ENCODE assay signal across 8 cellular contexts in genomic region chr2:157497603-157498314, GRCh38. TPM values are rescaled to one million over a fixed set of nuclear protein-coding genes. Genes with fewer than 3 reads are reported as not detected.
DNase-seq lines count a peak whose midpoint lies in the region; ATAC-seq, FAIRE-seq and TF ChIP-seq lines count a peak whose summit lies in the region.

No MANE protein-coding gene starts in this region.

- intact Hi-C loops in MCF 10A (cut with micrococcal nuclease) (loop anchor here (1.0 to 10.0 kb wide), 3 partner anchors 95 to 1257 kb away; no protein-coding TSS in a partner anchor), breast epithelium (cut with DNase I; ENCODE audit: low total_unique reads) (no loop called here), endothelial cell of umbilical vein (cut with micrococcal nuclease) (loop anchor here (1.0 kb wide), 2 partner anchors 280 to 513 kb away; no protein-coding TSS in a partner anchor), aorta (cut with DNase I) (loop anchor here (5.0 to 10.0 kb wide), 3 partner anchors 173 to 515 kb away; partner anchors contain the start of gene ERMN (in 1 of the 2))
- intact Hi-C loops in naive thymus-derived CD4-positive, alpha-beta T cell (cut with micrococcal nuclease), result loop anchor here (1.0 to 10.0 kb wide), 11 partner anchors 95 to 1257 kb away; partner anchors contain the start of genes ACVR1C (in 1 of the 2), CCDC148 (in 1 of the 2) and PKP4 (in 1 of the 2)

- no peaks in the 10 kb centered on the region for H3K36me3 ChIP-seq in breast epithelium
- no peaks in the 10 kb centered on the region for H3K36me3 ChIP-seq in endothelial cell of umbilical vein (ENCODE audit: control insufficient read depth in 2 of 2, extremely low read depth in 1 of 2, insufficient read depth in 2 of 2, low read length in 2 of 2)
- no peaks in the 10 kb centered on the region for H3K36me3 ChIP-seq in naive thymus-derived CD4-positive, alpha-beta T cell (ENCODE audit: control insufficient read depth in 2 of 3, insufficient read depth in 3 of 3, low read length in 3 of 3)
- H3K36me3 ChIP-seq in aorta (ENCODE audit: control insufficient read depth in 1 of 2, insufficient read depth in 2 of 2, low read length in 1 of 2), result no peaks in the 10 kb centered on the region

- TF ChIP-seq CTCF in MCF 10A (IDR thresholded peaks at IDR 0.05; ENCODE audit: unreplicated experiment) (peak; percentile 63), breast epithelium (IDR thresholded peaks at IDR 0.05) (peak in 1 of 3 donors; percentile 35), endothelial cell of umbilical vein (IDR thresholded peaks at IDR 0.05; ENCODE audit: extremely low read depth in 1 of 2, insufficient read depth in 1 of 2, low read depth in 1 of 2, low read length in 2 of 2) (peak; percentile 53 to 63)

- H3K79me2 ChIP-seq in endothelial cell of umbilical vein (ENCODE audit: control insufficient read depth, insufficient read depth, low read length), result no peaks in the 10 kb centered on the region

- H3K9me3 Mint-ChIP-seq in MCF 10A (ENCODE audit: unreplicated experiment), result no peaks in the 10 kb centered on the region
- peaks cover 0 to 2% (median 0%) of the 10 kb centered on the region in 11 donors for H3K9me3 Mint-ChIP-seq in naive thymus-derived CD4-positive, alpha-beta T cell

- CTCF ChIA-PET in MCF 10A (lab: Yijun Ruan, JAX) (interaction anchor here (0.6 to 1.8 kb wide), 20 partner anchors 9 to 1238 kb away, joined by 3 to 8 read pairs (median 4); no protein-coding TSS in a partner anchor), endothelial cell of umbilical vein (lab: Charles Lee) (interaction anchor here (1.1 to 1.4 kb wide), 4 partner anchors 510 to 1245 kb away, joined by 3 to 5 read pairs (median 4); no protein-coding TSS in a partner anchor)
- CTCF ChIA-PET in naive thymus-derived CD4-positive, alpha-beta T cell (lab: Charles Lee), result interaction anchor here (0.6 to 1.9 kb wide), 11 partner anchors 9 to 1404 kb away, joined by 3 to 11 read pairs (median 4); partner anchors contain the start of genes ACVR1C and ERMN

- H3K27ac Mint-ChIP-seq in MCF 10A (ENCODE audit: low read depth, unreplicated experiment), result no peak overlapping the region
- H3K27ac Mint-ChIP-seq in naive thymus-derived CD4-positive, alpha-beta T cell, result peak overlapping the region in 1 of 9 donors; percentile 29

- POLR2A ChIA-PET in MCF 10A (lab: Yijun Ruan, JAX) (interaction anchor here (0.5 kb wide), 1 partner anchor 55 kb away, joined by 3 read pairs; no protein-coding TSS in a partner anchor), endothelial cell of umbilical vein (lab: Charles Lee) (no interaction called here)
- POLR2A ChIA-PET in naive thymus-derived CD4-positive, alpha-beta T cell (lab: Charles Lee), result interaction anchor here (0.7 to 1.2 kb wide), 4 partner anchors 55 to 195 kb away, joined by 3 read pairs; no protein-coding TSS in a partner anchor

- dilution Hi-C loops in endothelial cell of umbilical vein (cut with MboI; ENCODE audit: extremely low pct_ligation_motif_present, low sequenced_read_pairs), result no loop called here

- peak; percentile 54 for DNase-seq in MCF 10A (ENCODE audit: unreplicated experiment)
- no peak for DNase-seq in breast epithelium (ENCODE audit: low spot score in 2 of 2)
- DNase-seq in H4 (ENCODE audit: low spot score), result peak; percentile 70
- peak; percentile 49 for DNase-seq in LHCN-M2 (ENCODE audit: low read depth)
- peak; percentile 79 for DNase-seq in RKO (ENCODE audit: low spot score)
- DNase-seq in endothelial cell of umbilical vein (ENCODE audit: low read depth, low spot score), result peak; percentile 36
- DNase-seq in naive thymus-derived CD4-positive, alpha-beta T cell, result peak in 7 of 9 donors; percentile 13 to 61 (median 49)
- DNase-seq in aorta, result no peak

- H3K9ac ChIP-seq in endothelial cell of umbilical vein (replicated peaks; ENCODE audit: extremely low read depth, insufficient read depth, low read length), result no peak overlapping the region

- BruUV-seq in MCF 10A (replicated peaks; lab: Mats Ljungman, UMichigan), result no TSS peak
- no TSS peak for BruUV-seq in endothelial cell of umbilical vein (replicated peaks; lab: Mats Ljungman, UMichigan)

- H3K27me3 ChIP-seq in breast epithelium (no peaks in the 10 kb centered on the region), endothelial cell of umbilical vein (ENCODE audit: control insufficient read depth in 2 of 2, insufficient read depth in 2 of 2, low read length in 2 of 2) (peaks cover 0 to 3% of the 10 kb centered on the region in 2 experiments), aorta (ENCODE audit: control insufficient read depth in 1 of 2, insufficient read depth in 2 of 2, low read length in 1 of 2) (no peaks in the 10 kb centered on the region)
- H3K27me3 ChIP-seq in naive thymus-derived CD4-positive, alpha-beta T cell (ENCODE audit: control insufficient read depth in 2 of 2, insufficient read depth in 2 of 2, low read length in 2 of 2), result no peaks in the 10 kb centered on the region

- H3K9me3 ChIP-seq in breast epithelium (no peaks in the 10 kb centered on the region), endothelial cell of umbilical vein (replicated peaks; ENCODE audit: control insufficient read depth, insufficient read depth, low read length) (no peaks in the 10 kb centered on the region), aorta (ENCODE audit: control insufficient read depth, low read length) (no peaks in the 10 kb centered on the region)
- H3K9me3 ChIP-seq in naive thymus-derived CD4-positive, alpha-beta T cell (ENCODE audit: control insufficient read depth in 2 of 3, low read length in 3 of 3), result no peaks in the 10 kb centered on the region

- TF ChIP-seq POLR2A in breast epithelium (IDR thresholded peaks at IDR 0.05) (no peak), endothelial cell of umbilical vein (IDR thresholded peaks at IDR 0.05; ENCODE audit: low read depth, low read length) (no peak)

- no peaks in the 10 kb centered on the region for H4K20me1 ChIP-seq in endothelial cell of umbilical vein (replicated peaks; ENCODE audit: control insufficient read depth, extremely low read depth, insufficient read depth, low read length)

- H3K4me1 ChIP-seq in breast epithelium (no peaks in the 10 kb centered on the region), endothelial cell of umbilical vein (ENCODE audit: control insufficient read depth, extremely low read depth, insufficient read depth, low read length) (no peaks in the 10 kb centered on the region), aorta (ENCODE audit: control insufficient read depth in 1 of 2, insufficient read depth in 2 of 2, low read length in 2 of 2) (no peaks in the 10 kb centered on the region)
- peaks cover 0 to 8% of the 10 kb centered on the region in 2 donors for H3K4me1 ChIP-seq in naive thymus-derived CD4-positive, alpha-beta T cell (ENCODE audit: control insufficient read depth in 2 of 2, insufficient read depth in 2 of 2, low read length in 2 of 2)

- H3K4me1 Mint-ChIP-seq in MCF 10A (ENCODE audit: insufficient read depth, unreplicated experiment), result no peaks in the 10 kb centered on the region
- H3K4me1 Mint-ChIP-seq in naive thymus-derived CD4-positive, alpha-beta T cell, result peaks cover 8 to 40% (median 37%) of the 10 kb centered on the region in 7 donors

- no peak overlapping the region for H3K4me3 Mint-ChIP-seq in MCF 10A (ENCODE audit: unreplicated experiment)
- H3K4me3 Mint-ChIP-seq in naive thymus-derived CD4-positive, alpha-beta T cell, result no peak overlapping the region

- H3K4me3 ChIP-seq in breast epithelium (no peak overlapping the region), endothelial cell of umbilical vein (replicated peaks in 1 of 3; ENCODE audit: insufficient read depth in 1 of 3, low read depth in 1 of 3, low read length in 3 of 3) (no peak overlapping the region), aorta (ENCODE audit: low read length in 2 of 2) (no peak overlapping the region)
- no peak overlapping the region for H3K4me3 ChIP-seq in naive thymus-derived CD4-positive, alpha-beta T cell (ENCODE audit: low read length)

- no peak overlapping the region for H2AFZ ChIP-seq in endothelial cell of umbilical vein (ENCODE audit: low read depth, low read length)

- no peaks in the 10 kb centered on the region for H3K9me1 ChIP-seq in endothelial cell of umbilical vein (replicated peaks; ENCODE audit: control insufficient read depth, extremely low read depth, insufficient read depth, low read length)

- ATAC-seq in naive thymus-derived CD4-positive, alpha-beta T cell, result peak; percentile 94
- no peak for ATAC-seq in aorta (ENCODE audit: low FRiP score)

- H3K27me3 Mint-ChIP-seq in MCF 10A (ENCODE audit: insufficient read depth, unreplicated experiment), result no peaks in the 10 kb centered on the region
- no peaks in the 10 kb centered on the region for H3K27me3 Mint-ChIP-seq in naive thymus-derived CD4-positive, alpha-beta T cell

- FAIRE-seq in endothelial cell of umbilical vein (lab: Jason Lieb, UNC), result peak; percentile 87

- H3K27ac ChIP-seq in breast epithelium (no peak overlapping the region), endothelial cell of umbilical vein (ENCODE audit: insufficient read depth, low read depth, low read length) (no peak overlapping the region), aorta (ENCODE audit: low read depth in 1 of 2, low read length in 2 of 2) (no peak overlapping the region)
- H3K27ac ChIP-seq in naive thymus-derived CD4-positive, alpha-beta T cell (ENCODE audit: low read depth, low read length), result no peak overlapping the region

- 23 to 28% methylated on average over 7 of the region's 7 CpGs for WGBS in aorta, 2 donors

- no peaks in the 10 kb centered on the region for H3K36me3 Mint-ChIP-seq in MCF 10A (ENCODE audit: insufficient read depth, unreplicated experiment)
- H3K36me3 Mint-ChIP-seq in naive thymus-derived CD4-positive, alpha-beta T cell, result no peaks in the 10 kb centered on the region

- H3K4me2 ChIP-seq in endothelial cell of umbilical vein (ENCODE audit: insufficient read depth, low read length), result no peak overlapping the region

RNA-seq across cellular contexts. Expression of gene CYTIP, which starts 53.9 kb away (rescaled TPM):
- total RNA-seq in MCF 10A (2022) (0.19 TPM in 1 of 2 replicates, not detected in the other), breast epithelium (10 to 100 TPM; 11.5 to 18.7 (median 16.8) TPM), LHCN-M2 (2014; rRNA removed) (0.92 and 1.7 TPM in 2 replicates), endothelial cell of umbilical vein (not detected in 2 replicates), aorta (10 to 100 TPM in 1 of 2 donors, 1 to 10 TPM in 1; 10.0 to 21.1 TPM)
- 0.06 TPM in 1 of 2 replicates, not detected in the other for total RNA-seq in H4 (2014; rRNA removed; shearing (Covaris generic))
- 0.27 TPM for polyA plus RNA-seq in LHCN-M2 (2012)
- polyA plus RNA-seq in endothelial cell of umbilical vein (not detected in 2 replicates), aorta (1 to 10 TPM in 1 of 2 donors, under 1 TPM in 1; 1.00 to 5.0 TPM)
- polyA plus RNA-seq in endothelial cell of umbilical vein (2011; cell fraction: cytosol; rRNA removed), result 0.03 TPM in 1 of 2 replicates, not detected in the other
- polyA plus RNA-seq in endothelial cell of umbilical vein (2011; cell fraction: nucleus; rRNA removed), result not detected in 2 replicates
- not detected in 2 replicates for polyA plus RNA-seq in endothelial cell of umbilical vein (2012)
- not detected in 2 replicates for polyA minus RNA-seq in endothelial cell of umbilical vein
- polyA minus RNA-seq in endothelial cell of umbilical vein (2011; cell fraction: cytosol; rRNA and poly(A)+ RNA removed), result not detected
- not detected in 2 replicates for polyA minus RNA-seq in endothelial cell of umbilical vein (2011; cell fraction: nucleus; rRNA and poly(A)+ RNA removed)
- total RNA-seq in naive thymus-derived CD4-positive, alpha-beta T cell, result 100 to 1,000 TPM; 290 to 406 (median 363) TPM
- 100 to 1,000 TPM; 170 to 270 TPM for polyA plus RNA-seq in naive thymus-derived CD4-positive, alpha-beta T cell

Comparison
In these comparisons a context has a peak if more than half of its experiments do, and no peak if none do; other contexts are left out.
1. DNase-seq: peak in MCF 10A (single experiment), H4 (single experiment), LHCN-M2 (single experiment), RKO (single experiment), endothelial cell of umbilical vein (single experiment) and naive thymus-derived CD4-positive, alpha-beta T cell (7 of 9); none in breast epithelium (0 of 2) and aorta (0 of 2).
2. RNA of gene CYTIP, which starts 53.9 kb away (total RNA-seq): 290 to 406 TPM in naive thymus-derived CD4-positive, alpha-beta T cell; 10.0 to 21.1 TPM in aorta, 11.5 to 18.7 TPM in breast epithelium, 0.92 to 1.7 TPM in LHCN-M2, 0.19 TPM in MCF 10A, 0.06 TPM in H4 and not detected in endothelial cell of umbilical vein; every median in the first group is over 10 times any median in the second.